ENCODE assay signal across 8 cellular contexts in genomic region chr15:55196458-55197361, GRCh38. TPM values are rescaled to one million over a fixed set of nuclear protein-coding genes. Genes with fewer than 3 reads are reported as not detected.
DNase-seq lines count a peak whose midpoint lies in the region; ATAC-seq lines count a peak whose summit lies in the region.

RSL24D1 (minus strand) TSS chr15:55196941; CDS start chr15:55196890, 51 bp downstream.

- ATAC-seq in GM19324 (IDR thresholded peaks at IDR 0.05; ENCODE audit: low FRiP score, unreplicated experiment), result peak; percentile 99
- ATAC-seq in HG03469 (IDR thresholded peaks at IDR 0.05; ENCODE audit: unreplicated experiment), result peak; percentile 88

- peaks cover 14% of the 10 kb centered on the region for H3K4me1 Mint-ChIP-seq in activated CD4-positive, alpha-beta T cell treated with anti-CD3 and anti-CD28 coated beads, Interleukin-2, amount 10 ng/mL, durations not matched to agents 24 days and 14 days

- H3K4me3 Mint-ChIP-seq in activated CD4-positive, alpha-beta T cell treated with anti-CD3 and anti-CD28 coated beads, Interleukin-2, amount 10 ng/mL, durations not matched to agents 24 days and 14 days, result no peak within 1 kb of the TSS

- H3K27me3 Mint-ChIP-seq in activated CD4-positive, alpha-beta T cell treated with anti-CD3 and anti-CD28 coated beads, Interleukin-2, amount 10 ng/mL, durations not matched to agents 24 days and 14 days, result no peaks in the 10 kb centered on the region

- peaks cover 16% of the 10 kb centered on the region for H3K36me3 Mint-ChIP-seq in activated CD4-positive, alpha-beta T cell treated with anti-CD3 and anti-CD28 coated beads, Interleukin-2, amount 10 ng/mL, durations not matched to agents 24 days and 14 days (ENCODE audit: low read depth)

- DNase-seq in C1 segment of cervical spinal cord (lab: John Stamatoyannopoulos, UW) (peak; percentile 73 to 97 (median 92)), NCI-H526 (lab: John Stamatoyannopoulos, UW) (peak; percentile 98), cortex of kidney (lab: John Stamatoyannopoulos, UW) (peak; percentile 72), left kidney (ENCODE audit: low read depth, low spot score) (peak; percentile 100)
- peak; percentile 99 for DNase-seq in activated CD4-positive, alpha-beta T cell treated with anti-CD3 and anti-CD28 coated beads, Interleukin-2, amount 10 ng/mL, durations not matched to agents 24 days and 14 days
- DNase-seq in stimulated activated CD4-positive, alpha-beta T cell treated with anti-CD3 and anti-CD28 coated beads, Interleukin-2, amount 100 ng/mL, for 24 hours, result peak; percentile 93 to 96

- no peaks in the 10 kb centered on the region for H3K9me3 Mint-ChIP-seq in activated CD4-positive, alpha-beta T cell treated with anti-CD3 and anti-CD28 coated beads, Interleukin-2, amount 10 ng/mL, durations not matched to agents 24 days and 14 days

- intact Hi-C loops in activated CD4-positive, alpha-beta T cell treated with anti-CD3 and anti-CD28 coated beads, Interleukin-2, amount 10 ng/mL, durations not matched to agents 24 days and 14 days (cut with micrococcal nuclease), result loop anchor here (1.0 to 5.0 kb wide), 5 partner anchors 20 to 241 kb away; partner anchors contain the start of genes CCPG1, PIERCE2, PIGB and PIGBOS1

- H3K27ac Mint-ChIP-seq in activated CD4-positive, alpha-beta T cell treated with anti-CD3 and anti-CD28 coated beads, Interleukin-2, amount 10 ng/mL, durations not matched to agents 24 days and 14 days, result no peak within 1 kb of the TSS

RNA-seq across cellular contexts. Expression of gene RSL24D1, which starts in this region (rescaled TPM):
- total RNA-seq in activated CD4-positive, alpha-beta T cell treated with anti-CD3 and anti-CD28 coated beads, Interleukin-2, amount 10 ng/mL, durations not matched to agents 24 days and 14 days, result 121 TPM in 2 replicates

Comparison
In these comparisons a context has a peak if more than half of its experiments do, and no peak if none do; other contexts are left out.
1. Peak in every context shown above with its lines: DNase-seq and ATAC-seq.